In genomic region chr11:43359432-43359818, GRCh38 we compare ENCODE assay signal across 8 cellular contexts. TPM values are rescaled to one million over a fixed set of nuclear protein-coding genes. Genes with fewer than 3 reads are reported as not detected.
DNase-seq lines count a peak whose midpoint lies in the region; ATAC-seq and TF ChIP-seq lines count a peak whose summit lies in the region.

No MANE protein-coding gene starts in this region.

- no peak overlapping the region for H4K5ac ChIP-seq in H9 (ENCODE audit: insufficient read length, low read depth, low read length)

- H2AFZ ChIP-seq in H9 (ENCODE audit: low read length): no peak overlapping the region

- peak; percentile 58 for DNase-seq in activated naive CD4-positive, alpha-beta T cell treated with anti-CD3 and anti-CD28 coated beads, Interleukin-2, amount 10 ng/mL, durations not matched to agents 7 days and 5 days
- no peak for DNase-seq in activated naive CD4-positive, alpha-beta T cell treated with anti-CD3 and anti-CD28 coated beads, Interleukin-2, amount 50 U/mL, for 16 hours
- DNase-seq in H9: peak; percentile 43
- peak; percentile 41 to 46 for DNase-seq in Kasumi-1 (lab: John Stamatoyannopoulos, UW)
- peak in 1 of 2 donors; percentile 36 for DNase-seq in activated naive CD4-positive, alpha-beta T cell treated with anti-CD3 and anti-CD28 coated beads, Interleukin-2, amount 50 U/mL, for 72 hours (ENCODE audit: low spot score in 2 of 2)
- no peak for DNase-seq in left ventricle myocardium inferior
- no peak for DNase-seq in COR-L47 (lab: John Stamatoyannopoulos, UW)

- peak overlapping the region; percentile 97 for H3K27ac Mint-ChIP-seq in activated naive CD4-positive, alpha-beta T cell treated with anti-CD3 and anti-CD28 coated beads, Interleukin-2, amount 10 ng/mL, durations not matched to agents 7 days and 5 days
- peak overlapping the region; percentile 84 to 97 (median 97) for H3K27ac Mint-ChIP-seq in H9
- H3K27ac Mint-ChIP-seq in activated naive CD4-positive, alpha-beta T cell treated with anti-CD3 and anti-CD28 coated beads, Interleukin-2, amount 50 U/mL, for 72 hours: peak overlapping the region; percentile 94 to 97

- H3K4me1 ChIP-seq in H9 (ENCODE audit: insufficient read depth, low read length) (peaks cover 4% of the 10 kb centered on the region), left ventricle myocardium inferior (peaks cover 44% of the 10 kb centered on the region), rectal smooth muscle tissue (ENCODE audit: control insufficient read depth, insufficient read depth, low read length) (peaks cover 13% of the 10 kb centered on the region)

- no peak overlapping the region for H2BK20ac ChIP-seq in H9 (ENCODE audit: low read depth, low read length, poor library complexity, severe bottlenecking)

- no peak overlapping the region for H3K18ac ChIP-seq in H9 (ENCODE audit: insufficient read length, low read depth, low read length)

- peaks cover 39% of the 10 kb centered on the region for H3K4me1 Mint-ChIP-seq in activated naive CD4-positive, alpha-beta T cell treated with anti-CD3 and anti-CD28 coated beads, Interleukin-2, amount 10 ng/mL, durations not matched to agents 7 days and 5 days
- H3K4me1 Mint-ChIP-seq in H9: peaks cover 25 to 26% of the 10 kb centered on the region in 2 experiments

- H3K56ac ChIP-seq in H9 (ENCODE audit: insufficient read length, low read depth, low read length): no peak overlapping the region

- no peak overlapping the region for H2BK15ac ChIP-seq in H9 (ENCODE audit: low read depth, low read length)

- no peak overlapping the region for H3K4ac ChIP-seq in H9 (ENCODE audit: low read depth, low read length)

- peaks cover 31% of the 10 kb centered on the region; the same call in 1 of the 2 replicates for H3K79me2 ChIP-seq in H9 (ENCODE audit: insufficient read depth, low read length)

- H3K4me2 ChIP-seq in H9 (ENCODE audit: insufficient read depth, insufficient read length, low read length): peak overlapping the region; percentile 88

- H3K9ac ChIP-seq in H9 (ENCODE audit: extremely low read depth, insufficient read length, low read length) (peak overlapping the region; percentile 96), rectal smooth muscle tissue (ENCODE audit: low read length) (peak overlapping the region; percentile 78)

- H3K23ac ChIP-seq in H9 (ENCODE audit: insufficient read length, low read depth, low read length): no peak overlapping the region

- H3K9me3 ChIP-seq in H9 (ENCODE audit: control insufficient read depth, low read depth, low read length) (no peaks in the 10 kb centered on the region), left ventricle myocardium inferior (replicated peaks) (no peaks in the 10 kb centered on the region)

- no peak overlapping the region for H4K91ac ChIP-seq in H9 (ENCODE audit: insufficient read length, low read depth, low read length)

- intact Hi-C loops in left ventricle myocardium inferior (cut with micrococcal nuclease): no loop called here

- no peak overlapping the region for H4K8ac ChIP-seq in H9 (replicated peaks; ENCODE audit: insufficient read length, low read depth, low read length)

- peak; percentile 51 to 58 for ATAC-seq in activated naive CD4-positive, alpha-beta T cell treated with anti-CD3 and anti-CD28 coated beads, Interleukin-2, amount 50 U/mL, for 72 hours

- peaks cover 4% of the 10 kb centered on the region for H3K23me2 ChIP-seq in H9 (ENCODE audit: insufficient read length, low read depth, low read length, poor library complexity, severe bottlenecking)

- H3K36me3 ChIP-seq in left ventricle myocardium inferior (no peaks in the 10 kb centered on the region), rectal smooth muscle tissue (ENCODE audit: control insufficient read depth, insufficient read depth, low read length) (no peaks in the 10 kb centered on the region)

- H3K27ac ChIP-seq in H9 (ENCODE audit: insufficient read length, low read depth, low read length): no peak overlapping the region
- H3K27ac ChIP-seq in left ventricle myocardium inferior (replicated peaks): peak overlapping the region; percentile 94
- peak overlapping the region; percentile 86 for H3K27ac ChIP-seq in rectal smooth muscle tissue (ENCODE audit: low read depth, low read length)

- TF ChIP-seq CTCF in H9 (conservative IDR thresholded peaks at IDR 0.05) (no peak), left ventricle myocardium inferior (IDR thresholded peaks at IDR 0.05; ENCODE audit: borderline replicate concordance) (no peak)

- H2AK5ac ChIP-seq in H9 (ENCODE audit: insufficient read length, low read length): no peak overlapping the region

- peak overlapping the region; percentile 94 for H3K4me3 Mint-ChIP-seq in activated naive CD4-positive, alpha-beta T cell treated with anti-CD3 and anti-CD28 coated beads, Interleukin-2, amount 10 ng/mL, durations not matched to agents 7 days and 5 days
- peak overlapping the region; percentile 93 to 98 for H3K4me3 Mint-ChIP-seq in H9

- no CpG with 5 or more reads among the region's 14 CpGs for WGBS in H9 (ENCODE audit: extremely low coverage, insufficient read length, low lambda C conversion rate)

- no peak overlapping the region for H2BK5ac ChIP-seq in H9 (ENCODE audit: insufficient read length, low read length)

- H4K20me1 ChIP-seq in H9 (ENCODE audit: control insufficient read depth, insufficient read depth, insufficient read length): no peaks in the 10 kb centered on the region

- H3K79me1 ChIP-seq in H9 (ENCODE audit: insufficient read depth, low read depth, low read length, poor library complexity, severe bottlenecking): no peaks in the 10 kb centered on the region

- H3K27me3 ChIP-seq in H9 (ENCODE audit: insufficient read depth, low read length): no peaks in the 10 kb centered on the region
- H3K27me3 ChIP-seq in left ventricle myocardium inferior (ENCODE audit: low read depth): no peaks in the 10 kb centered on the region
- no peaks in the 10 kb centered on the region for H3K27me3 ChIP-seq in rectal smooth muscle tissue (ENCODE audit: control insufficient read depth, insufficient read depth, low read length)

- H3K9me3 Mint-ChIP-seq in activated naive CD4-positive, alpha-beta T cell treated with anti-CD3 and anti-CD28 coated beads, Interleukin-2, amount 10 ng/mL, durations not matched to agents 7 days and 5 days: no peaks in the 10 kb centered on the region
- H3K9me3 Mint-ChIP-seq in H9: no peaks in the 10 kb centered on the region
- H3K9me3 Mint-ChIP-seq in activated naive CD4-positive, alpha-beta T cell treated with anti-CD3 and anti-CD28 coated beads, Interleukin-2, amount 50 U/mL, for 72 hours: no peaks in the 10 kb centered on the region

- CTCF ChIA-PET in activated naive CD4-positive, alpha-beta T cell treated with anti-CD3 and anti-CD28 coated beads, Interleukin-2, amount 10 ng/mL, durations not matched to agents 7 days and 5 days (lab: Charles Lee): interaction anchor here (0.6 to 2.2 kb wide), 4 partner anchors 14 to 48 kb away, joined by 3 to 14 read pairs (median 4); partner anchors contain the start of gene API5

- H3K27me3 Mint-ChIP-seq in activated naive CD4-positive, alpha-beta T cell treated with anti-CD3 and anti-CD28 coated beads, Interleukin-2, amount 10 ng/mL, durations not matched to agents 7 days and 5 days: peaks cover 4% of the 10 kb centered on the region
- H3K27me3 Mint-ChIP-seq in H9 (ENCODE audit: low read depth): peaks cover 4% of the 10 kb centered on the region

- H3K4me3 ChIP-seq in left ventricle myocardium inferior (peak overlapping the region; percentile 98), rectal smooth muscle tissue (ENCODE audit: low read length) (peak overlapping the region; percentile 94)

- peaks cover 15% of the 10 kb centered on the region for H3K36me3 Mint-ChIP-seq in activated naive CD4-positive, alpha-beta T cell treated with anti-CD3 and anti-CD28 coated beads, Interleukin-2, amount 10 ng/mL, durations not matched to agents 7 days and 5 days
- peaks cover 2 to 10% (median 3%) of the 10 kb centered on the region in 3 experiments for H3K36me3 Mint-ChIP-seq in H9 (ENCODE audit: insufficient read depth in 1 of 3, low read depth in 3 of 3)
- peaks cover 16 to 22% of the 10 kb centered on the region in 2 donors for H3K36me3 Mint-ChIP-seq in activated naive CD4-positive, alpha-beta T cell treated with anti-CD3 and anti-CD28 coated beads, Interleukin-2, amount 50 U/mL, for 72 hours

- no peak overlapping the region for H2BK12ac ChIP-seq in H9 (ENCODE audit: insufficient read length, low read depth, low read length)

- H2BK120ac ChIP-seq in H9 (ENCODE audit: low read depth, low read length, poor library complexity, severe bottlenecking): no peak overlapping the region

- no peak overlapping the region for H3T11ph ChIP-seq in H9 (ENCODE audit: low read length)

- H3K14ac ChIP-seq in H9 (ENCODE audit: insufficient read depth, low read length): peak overlapping the region; percentile 99; the same call in 1 of the 2 replicates

RNA-seq across cellular contexts. Expression of gene TTC17, which starts 0.7 kb away (rescaled TPM):
- total RNA-seq in H9 (2021): 65.6 and 68.5 TPM in 2 replicates
- total RNA-seq in activated naive CD4-positive, alpha-beta T cell treated with anti-CD3 and anti-CD28 coated beads, Interleukin-2, amount 50 U/mL, for 72 hours: 10 to 100 TPM; 69.1 to 95.9 TPM
- 29.4 TPM for total RNA-seq in left ventricle myocardium inferior

RNA-seq across cellular contexts. Expression of gene API5, which starts 47.6 kb away (rescaled TPM):
- total RNA-seq in H9 (2021) (147 and 151 TPM in 2 replicates), left ventricle myocardium inferior (38.8 TPM)
- total RNA-seq in activated naive CD4-positive, alpha-beta T cell treated with anti-CD3 and anti-CD28 coated beads, Interleukin-2, amount 50 U/mL, for 72 hours: 100 to 1,000 TPM in 1 of 2 donors, 10 to 100 TPM in 1; 93.1 to 130 TPM

Comparison
In these comparisons a context has a peak if more than half of its experiments do, and no peak if none do; other contexts are left out.
1. DNase-seq: peak in activated naive CD4-positive, alpha-beta T cell treated with anti-CD3 and anti-CD28 coated beads, Interleukin-2, amount 10 ng/mL, durations not matched to agents 7 days and 5 days (single experiment), H9 (single experiment) and Kasumi-1 (2 of 2); none in activated naive CD4-positive, alpha-beta T cell treated with anti-CD3 and anti-CD28 coated beads, Interleukin-2, amount 50 U/mL, for 16 hours (single experiment), left ventricle myocardium inferior (single experiment) and COR-L47 (single experiment).
2. Peak in every context shown above with its lines, with median percentiles within 50 percentile points of each other: H3K27ac Mint-ChIP-seq.